27 cellular contexts compared by ENCODE assay signal in the genomic region with DNA sequence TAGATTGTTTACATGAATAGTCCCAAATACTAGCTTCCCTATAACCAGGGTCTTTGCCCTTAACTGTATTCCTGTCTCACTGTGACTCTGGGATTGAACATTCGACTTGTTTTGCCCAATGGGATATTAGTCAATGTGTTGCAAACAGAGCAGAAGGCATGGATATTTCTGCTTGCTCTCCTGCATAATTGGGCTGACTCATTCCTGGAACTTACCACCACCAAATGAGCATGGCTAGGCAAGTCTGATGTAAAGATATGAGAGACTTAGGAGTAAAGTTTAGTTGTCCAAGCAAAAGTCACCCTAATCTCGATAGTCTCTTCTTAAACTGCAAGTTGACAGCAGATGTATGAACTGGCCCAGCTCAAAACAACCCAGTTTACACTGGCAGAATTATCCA.
DNase-seq lines count a peak whose midpoint lies in the region; ATAC-seq, FAIRE-seq and TF ChIP-seq lines count a peak whose summit lies in the region.
"Had no signal": no experiment of that assay in that cellular context is flagged by ENCODE, and none has a peak within 500 bp of the region (broad histone marks: within the 10 kb centered on the region; RNA-seq: fewer than 3 reads in every experiment).

No MANE protein-coding gene starts in this region.

- TF ChIP-seq EP300 in GM12878 (IDR thresholded peaks at IDR 0.05; ENCODE audit: borderline replicate concordance in 1 of 2, control insufficient read depth in 1 of 2, low read depth in 2 of 2, low read length in 2 of 2), result no peak

- SMC1A ChIA-PET in GM12878 (lab: Charles Lee; ENCODE audit: uncharacterized antibody, unreplicated experiment), result interaction anchor here (0.8 to 1.6 kb wide), 2 partner anchors 18 to 1158 kb away, joined by 3 read pairs; no protein-coding TSS in a partner anchor

- FAIRE-seq in GM12878 (lab: Jason Lieb, UNC) (no peak), urothelium cell line (lab: Jason Lieb, UNC) (no peak)
- FAIRE-seq: RCC 7860 had no signal

- ATAC-seq in GM12878, result peak; percentile 36
- ATAC-seq in activated CD8-positive, alpha-beta T cell treated with anti-CD3 and anti-CD28 coated beads for 36 hours, result no peak
- ATAC-seq: CD8-positive, alpha-beta T cell; Right ventricle myocardium inferior had no signal

- no peak for TF ChIP-seq POLR2A in GM12878 (IDR thresholded peaks at IDR 0.05; ENCODE audit: low read depth, low read length)

- H4K20me1 ChIP-seq in GM12878 (ENCODE audit: control insufficient read depth, insufficient read depth), result no peaks in the 10 kb centered on the region

- DNase-seq in DMS53 (lab: John Stamatoyannopoulos, UW) (peak; percentile 9), DMS53 treated with DMSO at 0.1 percent for 48 hours (lab: John Stamatoyannopoulos, UW; ENCODE audit: unreplicated experiment) (no peak), M059J (ENCODE audit: low read depth) (peak; percentile 72), GM12878 (ENCODE audit: low read depth, low spot score) (no peak), urothelium cell line (ENCODE audit: low spot score) (no peak), HUDEP-2 (lab: John Stamatoyannopoulos, UW; ENCODE audit: unreplicated experiment in 76 of 76) (no peak)
- no peak for DNase-seq in stimulated activated CD4-positive, alpha-beta T cell treated with anti-CD3 and anti-CD28 coated beads, Interleukin-1b, Interleukin-23, amount 100 ng/mL, for 48 hours
- no peak for DNase-seq in activated CD8-positive, alpha-beta T cell treated with anti-CD3 and anti-CD28 coated beads for 36 hours
- DNase-seq: C1 segment of cervical spinal cord; Calu3; CD8-positive, alpha-beta T cell; DMS153; GDM1; GM23248; MV-4-11; NCI-H1105 treated with DMSO at 0.1 percent for 48 hours; NCI-H2029 treated with DMSO at 0.1 percent for 48 hours; NCI-H226; NCI-H524 treated with DMSO at 0.1 percent for 48 hours; NCI-H82; SW 1271 had no signal

- no peak overlapping the region for H3K4me2 ChIP-seq in GM12878 (ENCODE audit: control insufficient read depth, insufficient read depth)
- H3K4me2 ChIP-seq: KMS-11 had no signal

- no peak overlapping the region for H3K27ac Mint-ChIP-seq in activated CD8-positive, alpha-beta T cell treated with anti-CD3 and anti-CD28 coated beads for 36 hours
- H3K27ac Mint-ChIP-seq: CD8-positive, alpha-beta T cell had no signal

- H3K27me3 ChIP-seq in GM12878 (replicated peaks in 1 of 2; ENCODE audit: control insufficient read depth in 2 of 2, insufficient read depth in 2 of 2, low read length in 1 of 2), result no peaks in the 10 kb centered on the region

- RAD21 ChIA-PET in GM12878 (lab: Charles Lee; ENCODE audit: unreplicated experiment), result no interaction called here

- in situ Hi-C loops in GM12878 (cut with MboI), result no loop called here

- 3% methylated on average over 2 of the region's 2 CpGs for WGBS in GM12878 (ENCODE audit: insufficient coverage, insufficient replicate concordance, low lambda C conversion rate, missing lambda C conversion rate)

- no peaks in the 10 kb centered on the region for H3K36me3 Mint-ChIP-seq in activated CD8-positive, alpha-beta T cell treated with anti-CD3 and anti-CD28 coated beads for 36 hours (ENCODE audit: low read depth)
- H3K36me3 Mint-ChIP-seq: CD8-positive, alpha-beta T cell had no signal

- no peaks in the 10 kb centered on the region for H3K4me1 Mint-ChIP-seq in activated CD8-positive, alpha-beta T cell treated with anti-CD3 and anti-CD28 coated beads for 36 hours (ENCODE audit: low read depth)

- POLR2A ChIA-PET in GM12878 (lab: Charles Lee), result no interaction called here
- POLR2A ChIA-PET in activated CD8-positive, alpha-beta T cell treated with anti-CD3 and anti-CD28 coated beads for 36 hours (lab: Charles Lee), result no interaction called here

- no peaks in the 10 kb centered on the region for H3K79me2 ChIP-seq in GM12878 (ENCODE audit: control insufficient read depth, insufficient read depth, low read length)

- peaks cover 12% of the 10 kb centered on the region for H3K9me3 Mint-ChIP-seq in activated CD8-positive, alpha-beta T cell treated with anti-CD3 and anti-CD28 coated beads for 36 hours

- no peak overlapping the region for H3K4me3 ChIP-seq in GM12878
- H3K4me3 ChIP-seq: GM23248, HAP-1 had no signal

- no peak overlapping the region for H3K27ac ChIP-seq in GM12878 (ENCODE audit: control insufficient read depth, insufficient read depth)
- H3K27ac ChIP-seq: 22Rv1, GM23248, HL-60, KMS-11 had no signal

- TF ChIP-seq CTCF in GM12878 (IDR thresholded peaks at IDR 0.05 in 2 of 3, conservative IDR thresholded peaks at IDR 0.05 in 1 of 3; ENCODE audit: control insufficient read depth in 2 of 3, extremely low read depth in 1 of 3, insufficient read depth in 1 of 3, low read depth in 3 of 3, low read length in 3 of 3), result no peak
- no peak for TF ChIP-seq CTCF in activated CD8-positive, alpha-beta T cell treated with anti-CD3 and anti-CD28 coated beads for 36 hours (IDR thresholded peaks at IDR 0.05)

- H3K4me1 ChIP-seq in GM12878 (ENCODE audit: control insufficient read depth, insufficient read depth, low read length), result no peaks in the 10 kb centered on the region
- H3K4me1 ChIP-seq: HAP-1 had no signal

- no peaks in the 10 kb centered on the region for H3K9me3 ChIP-seq in GM12878 (replicated peaks; ENCODE audit: control insufficient read depth, insufficient read depth, low read length)
- H3K9me3 ChIP-seq: HAP-1 had no signal

- TF ChIP-seq RAD21 in GM12878 (IDR thresholded peaks at IDR 0.05; ENCODE audit: insufficient read depth, low read depth, low read length), result no peak

- CTCF ChIA-PET in GM12878 (lab: Yijun Ruan, JAX), result no interaction called here
- CTCF ChIA-PET in activated CD8-positive, alpha-beta T cell treated with anti-CD3 and anti-CD28 coated beads for 36 hours (lab: Charles Lee), result no interaction called here

- H2AFZ ChIP-seq in GM12878 (ENCODE audit: control insufficient read depth, low read depth, low read length), result no peak overlapping the region
- H2AFZ ChIP-seq: GM23248 had no signal

- BruUV-seq in GM12878 (replicated peaks; lab: Mats Ljungman, UMichigan), result no TSS peak

- intact Hi-C loops in GM12878 (cut with micrococcal nuclease; ENCODE audit: unreplicated experiment), result no loop called here
- intact Hi-C loops in activated CD8-positive, alpha-beta T cell treated with anti-CD3 and anti-CD28 coated beads for 36 hours (cut with micrococcal nuclease), result no loop called here

- H3K4me3 Mint-ChIP-seq in activated CD8-positive, alpha-beta T cell treated with anti-CD3 and anti-CD28 coated beads for 36 hours, result no peak overlapping the region
- H3K4me3 Mint-ChIP-seq: CD8-positive, alpha-beta T cell had no signal

- no peaks in the 10 kb centered on the region for H3K36me3 ChIP-seq in GM12878 (ENCODE audit: control insufficient read depth in 2 of 2, insufficient read depth in 2 of 2, low read length in 1 of 2)
- H3K36me3 ChIP-seq: HAP-1 had no signal

- no peaks in the 10 kb centered on the region for H3K27me3 Mint-ChIP-seq in activated CD8-positive, alpha-beta T cell treated with anti-CD3 and anti-CD28 coated beads for 36 hours

- no peak overlapping the region for H3K9ac ChIP-seq in GM12878 (ENCODE audit: control insufficient read depth, insufficient read depth, low read length)
- H3K9ac ChIP-seq: GM23248, KMS-11 had no signal

TF ChIP-seq in GM12878, 131 proteins besides CTCF, POLR2A, EP300 and RAD21:
- TF ChIP-seq JUND (IDR thresholded peaks at IDR 0.05; ENCODE audit: low read depth, low read length) (no peak), POLR2AphosphoS2 (IDR thresholded peaks at IDR 0.05; ENCODE audit: low read depth, low read length) (no peak), MYC (IDR thresholded peaks at IDR 0.05; ENCODE audit: insufficient read depth, insufficient read length, insufficient replicate concordance, low read length, severe bottlenecking) (no peak), MEF2B (IDR thresholded peaks at IDR 0.05; ENCODE audit: partially characterized antibody, poor library complexity, severe bottlenecking) (no peak), NR2F1 (conservative IDR thresholded peaks at IDR 0.05) (no peak)

Comparison
In these comparisons a context has a peak if more than half of its experiments do, and no peak if none do; other contexts are left out.
1. DNase-seq: peak in DMS53 (single experiment) and M059J (single experiment); none in DMS53 treated with DMSO at 0.1 percent for 48 hours (single experiment), GM12878 (single experiment), stimulated activated CD4-positive, alpha-beta T cell treated with anti-CD3 and anti-CD28 coated beads, Interleukin-1b, Interleukin-23, amount 100 ng/mL, for 48 hours (single experiment), activated CD8-positive, alpha-beta T cell treated with anti-CD3 and anti-CD28 coated beads for 36 hours (single experiment), urothelium cell line (single experiment) and HUDEP-2 (0 of 76).